In the genomic region with DNA sequence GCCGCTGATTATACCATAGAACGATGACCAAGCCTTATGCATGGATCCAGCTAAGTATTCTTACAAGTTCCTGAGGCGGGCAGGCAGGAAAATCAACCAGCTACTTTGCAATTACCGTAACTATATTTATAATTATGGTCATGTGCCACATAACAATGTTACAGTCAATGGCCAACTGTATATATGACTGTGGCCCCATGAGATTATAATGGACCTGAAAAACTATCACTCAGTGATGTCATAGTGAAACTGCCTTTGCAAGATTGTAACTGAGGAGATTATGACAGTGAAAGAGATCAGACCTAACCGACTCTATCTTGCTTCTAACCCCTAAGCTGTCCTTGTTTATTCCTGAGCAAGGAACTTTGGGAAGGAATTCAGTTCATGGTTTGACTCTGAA, we compare ENCODE assay signal across 12 cellular contexts. TPM values are rescaled to one million over a fixed set of nuclear protein-coding genes. Genes with fewer than 3 reads are reported as not detected.
A peak's percentile ranks its signal among the peaks of the same experiment; 100 is the strongest.
DNase-seq lines count a peak whose midpoint lies in the region; ATAC-seq lines count a peak whose summit lies in the region.
"Had no signal": no experiment of that assay in that cellular context is flagged by ENCODE, and none has a peak within 500 bp of the region (broad histone marks: within the 10 kb centered on the region; RNA-seq: fewer than 3 reads in every experiment).

No MANE protein-coding gene starts in this region.

- peaks cover 6 to 9% of the 10 kb centered on the region in 2 donors for H3K27me3 Mint-ChIP-seq in CD4-positive, alpha-beta memory T cell
- H3K27me3 Mint-ChIP-seq in T-helper 2 cell treated with Interferon-gamma antibody and Interleukin-4, amounts not matched to agents 5 μg/mL and 100 μg/mL, for 36 hours (ENCODE audit: low read depth): peaks cover 3% of the 10 kb centered on the region

- DNase-seq in left colon: no peak
- DNase-seq in NCI-H526 (lab: John Stamatoyannopoulos, UW): no peak
- DNase-seq in CD4-positive, alpha-beta memory T cell: no peak
- DNase-seq in right cardiac atrium: no peak
- no peak for DNase-seq in T-helper 2 cell treated with Interferon-gamma antibody and Interleukin-4, amounts not matched to agents 5 μg/mL and 100 μg/mL, for 36 hours (ENCODE audit: low spot score)
- DNase-seq: NCI-H524, thyroid gland had no signal

- H3K36me3 Mint-ChIP-seq in CD4-positive, alpha-beta memory T cell: no peaks in the 10 kb centered on the region
- no peaks in the 10 kb centered on the region for H3K36me3 Mint-ChIP-seq in T-helper 2 cell treated with Interferon-gamma antibody and Interleukin-4, amounts not matched to agents 5 μg/mL and 100 μg/mL, for 36 hours (ENCODE audit: low read depth)
- H3K36me3 Mint-ChIP-seq: mesothelial cell of epicardium had no signal

- POLR2A ChIA-PET in CD4-positive, alpha-beta memory T cell (lab: Charles Lee; ENCODE audit: partially characterized antibody): no interaction called here

- H3K9me3 Mint-ChIP-seq in CD4-positive, alpha-beta memory T cell: peaks cover 0 to 5% (median 0%) of the 10 kb centered on the region in 8 donors
- no peaks in the 10 kb centered on the region for H3K9me3 Mint-ChIP-seq in T-helper 2 cell treated with Interferon-gamma antibody and Interleukin-4, amounts not matched to agents 5 μg/mL and 100 μg/mL, for 36 hours
- H3K9me3 Mint-ChIP-seq: mesothelial cell of epicardium had no signal

- CTCF ChIA-PET in CD4-positive, alpha-beta memory T cell (lab: Charles Lee; ENCODE audit: partially characterized antibody): interaction anchor here (1.2 to 4.3 kb wide), 2 partner anchors 10 to 17 kb away, joined by 3 to 29 read pairs; no protein-coding TSS in a partner anchor

- no peak overlapping the region for H3K4me3 ChIP-seq in CD4-positive, alpha-beta memory T cell (ENCODE audit: low read length in 2 of 2)
- H3K4me3 ChIP-seq in right cardiac atrium (ENCODE audit: low read length): no peak overlapping the region
- H3K4me3 ChIP-seq: SJSA1, thyroid gland had no signal

- H3K4me1 ChIP-seq in CD4-positive, alpha-beta memory T cell (ENCODE audit: insufficient read depth, low read length): no peaks in the 10 kb centered on the region
- H3K4me1 ChIP-seq in right cardiac atrium (ENCODE audit: control insufficient read depth, insufficient read depth, low read length): no peaks in the 10 kb centered on the region
- H3K4me1 ChIP-seq: thyroid gland had no signal

- intact Hi-C loops in left colon (cut with DNase I, micrococcal nuclease): no loop called here
- intact Hi-C loops in CD4-positive, alpha-beta memory T cell (cut with micrococcal nuclease): no loop called here
- intact Hi-C loops in right cardiac atrium (cut with DNase I): no loop called here

- no peak overlapping the region for H3K27ac Mint-ChIP-seq in CD4-positive, alpha-beta memory T cell
- no peak overlapping the region for H3K27ac Mint-ChIP-seq in T-helper 2 cell treated with Interferon-gamma antibody and Interleukin-4, amounts not matched to agents 5 μg/mL and 100 μg/mL, for 36 hours

- 84% methylated on average over 5 of the region's 5 CpGs for WGBS in right cardiac atrium

- no peaks in the 10 kb centered on the region for H3K4me1 Mint-ChIP-seq in CD4-positive, alpha-beta memory T cell
- no peaks in the 10 kb centered on the region for H3K4me1 Mint-ChIP-seq in T-helper 2 cell treated with Interferon-gamma antibody and Interleukin-4, amounts not matched to agents 5 μg/mL and 100 μg/mL, for 36 hours (ENCODE audit: low read depth)

- ATAC-seq in GM18870 (IDR thresholded peaks at IDR 0.05; ENCODE audit: unreplicated experiment) (peak; percentile 93), GM21529 (IDR thresholded peaks at IDR 0.05; ENCODE audit: unreplicated experiment) (peak; percentile 93), HG03095 (IDR thresholded peaks at IDR 0.05; ENCODE audit: unreplicated experiment) (peak; percentile 93), left colon (peak; percentile 58), right cardiac atrium (no peak)

- H3K27ac ChIP-seq in CD4-positive, alpha-beta memory T cell (ENCODE audit: low read depth, low read length): no peak overlapping the region
- H3K27ac ChIP-seq in right cardiac atrium (ENCODE audit: low read length): no peak overlapping the region
- H3K27ac ChIP-seq: SJSA1, thyroid gland had no signal

- H3K36me3 ChIP-seq in CD4-positive, alpha-beta memory T cell (ENCODE audit: insufficient read depth, low read length): no peaks in the 10 kb centered on the region
- H3K36me3 ChIP-seq: SJSA1, thyroid gland had no signal

- H3K9me3 ChIP-seq in CD4-positive, alpha-beta memory T cell (ENCODE audit: control insufficient read depth in 1 of 2, low read length in 2 of 2): no peaks in the 10 kb centered on the region
- no peaks in the 10 kb centered on the region for H3K9me3 ChIP-seq in right cardiac atrium (ENCODE audit: control insufficient read depth, low read length)
- H3K9me3 ChIP-seq: SJSA1, thyroid gland had no signal

- no peak overlapping the region for H3K4me3 Mint-ChIP-seq in CD4-positive, alpha-beta memory T cell
- no peak overlapping the region for H3K4me3 Mint-ChIP-seq in T-helper 2 cell treated with Interferon-gamma antibody and Interleukin-4, amounts not matched to agents 5 μg/mL and 100 μg/mL, for 36 hours
- H3K4me3 Mint-ChIP-seq: mesothelial cell of epicardium had no signal

- H3K27me3 ChIP-seq in CD4-positive, alpha-beta memory T cell (ENCODE audit: insufficient read depth, low read length): peaks cover 7% of the 10 kb centered on the region
- peaks cover 4% of the 10 kb centered on the region for H3K27me3 ChIP-seq in right cardiac atrium (ENCODE audit: control insufficient read depth, insufficient read depth)
- H3K27me3 ChIP-seq: SJSA1, thyroid gland had no signal

RNA-seq across cellular contexts. Expression of gene FAM135A, which starts 33.0 kb away (rescaled TPM):
- total RNA-seq in left colon (10 to 100 TPM; 54.4 to 68.4 TPM), right cardiac atrium (10 to 100 TPM; 16.5 to 19.3 (median 18.1) TPM)
- 10 to 100 TPM; 11.3 to 14.5 TPM for total RNA-seq in CD4-positive, alpha-beta memory T cell
- polyA plus RNA-seq in CD4-positive, alpha-beta memory T cell: 1 to 10 TPM; 1.4 to 2.8 TPM
- polyA plus RNA-seq in right cardiac atrium: 7.7 TPM

Comparison
In these comparisons a context has a peak if more than half of its experiments do, and no peak if none do; other contexts are left out.
1. ATAC-seq: peak in GM18870 (single experiment), GM21529 (single experiment), HG03095 (single experiment) and left colon (single experiment); none in right cardiac atrium (0 of 2).